In the genomic region with DNA sequence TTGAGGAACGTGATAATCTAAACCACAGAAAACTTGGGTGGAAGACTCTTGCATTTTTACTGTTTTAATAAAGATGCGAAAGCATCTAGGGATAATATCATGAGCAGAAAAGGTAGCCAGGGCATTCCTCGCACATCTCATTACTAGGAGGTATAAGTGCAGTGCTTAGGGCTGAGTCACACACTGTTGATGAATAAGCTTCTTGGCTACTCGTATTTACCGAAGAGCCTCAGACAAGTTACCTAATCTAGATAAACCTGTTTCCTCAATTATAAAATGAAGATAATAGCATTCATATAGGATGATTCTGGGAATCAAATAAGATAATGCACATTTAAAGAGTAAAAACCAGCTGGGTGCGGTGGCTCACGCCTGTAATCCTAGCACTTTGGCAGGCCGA, we compare ENCODE assay signal across 9 cellular contexts. TPM values are rescaled to one million over a fixed set of nuclear protein-coding genes. Genes with fewer than 3 reads are reported as not detected.
DNase-seq lines count a peak whose midpoint lies in the region; ATAC-seq, FAIRE-seq and TF ChIP-seq lines count a peak whose summit lies in the region.
"Had no signal": no experiment of that assay in that cellular context is flagged by ENCODE, and none has a peak within 500 bp of the region (broad histone marks: within the 10 kb centered on the region; RNA-seq: fewer than 3 reads in every experiment).

No MANE protein-coding gene starts in this region.

- no peaks in the 10 kb centered on the region for H3K9me3 ChIP-seq in hepatocyte (ENCODE audit: low read depth)
- H3K9me3 ChIP-seq: heart left ventricle had no signal

- peak overlapping the region; percentile 57 for H3K27ac ChIP-seq in hepatocyte
- H3K27ac ChIP-seq: heart left ventricle had no signal

- no peaks in the 10 kb centered on the region for H3K9me2 ChIP-seq in hepatocyte (replicated peaks; ENCODE audit: insufficient read depth)

- WGBS in hepatocyte (ENCODE audit: low lambda C conversion rate, missing lambda C conversion rate) = 65% methylated on average over 8 of the region's 8 CpGs

- TF ChIP-seq POLR2A in GM12891 (IDR thresholded peaks at IDR 0.05; ENCODE audit: low read depth, low read length) (no peak), GM18505 (IDR thresholded peaks at IDR 0.05; ENCODE audit: borderline replicate concordance, extremely low read depth, insufficient read depth, insufficient read length) (no peak)

- ATAC-seq in WTC11 = no peak; the same call in 1 of the 2 replicates
- no peak for ATAC-seq in GM19023 (IDR thresholded peaks at IDR 0.05; ENCODE audit: unreplicated experiment)
- ATAC-seq in GM18505 (IDR thresholded peaks at IDR 0.05; ENCODE audit: unreplicated experiment) = no peak

- peaks cover 7% of the 10 kb centered on the region for H3K27me3 Mint-ChIP-seq in WTC11 (ENCODE audit: low read depth)

- no peaks in the 10 kb centered on the region for H3K36me3 ChIP-seq in hepatocyte (replicated peaks; ENCODE audit: insufficient read depth, low read depth)

- DNase-seq in A172 (ENCODE audit: low spot score) (peak; percentile 40), GM12891 (ENCODE audit: insufficient read length, low spot score) (no peak), WTC11 (ENCODE audit: low spot score) (no peak), hepatocyte (ENCODE audit: low spot score) (peak; percentile 60), NCI-H1092 (lab: John Stamatoyannopoulos, UW) (no peak)
- no peak for DNase-seq in central memory CD4-positive, alpha-beta T cell

- no peaks in the 10 kb centered on the region for H3K79me2 ChIP-seq in hepatocyte

- CTCF ChIA-PET in WTC11 (lab: Charles Lee) = interaction anchor here (1.3 to 2.7 kb wide), 6 partner anchors 20 to 126 kb away, joined by 3 to 16 read pairs (median 8); partner anchors contain the start of genes ACOT13 and TDP2

- POLR2A ChIA-PET in WTC11 (lab: Charles Lee) = interaction anchor here (0.5 to 1.4 kb wide), 2 partner anchors 12 to 53 kb away, joined by 5 to 7 read pairs; no protein-coding TSS in a partner anchor

- peaks cover 3% of the 10 kb centered on the region for H3K4me1 ChIP-seq in hepatocyte (ENCODE audit: insufficient read depth)

- TF ChIP-seq CTCF in WTC11 (IDR thresholded peaks at IDR 0.05) = no peak
- TF ChIP-seq CTCF in hepatocyte (IDR thresholded peaks at IDR 0.05; ENCODE audit: poor library complexity) = no peak

- peak overlapping the region; percentile 91 for H3K4me3 Mint-ChIP-seq in WTC11

- H2AFZ ChIP-seq in hepatocyte = no peak overlapping the region

- peak overlapping the region; percentile 97 for H3K4me2 ChIP-seq in hepatocyte

- no peak overlapping the region for H3K4me3 ChIP-seq in hepatocyte

- H3K27ac Mint-ChIP-seq in WTC11 = no peak overlapping the region

- H3K27me3 ChIP-seq in hepatocyte = peaks cover 10% of the 10 kb centered on the region

- H3K9me3 Mint-ChIP-seq in WTC11 = no peaks in the 10 kb centered on the region

- peaks cover 12% of the 10 kb centered on the region for H3K4me1 Mint-ChIP-seq in WTC11

- H3K36me3 Mint-ChIP-seq in WTC11 = peaks cover 7% of the 10 kb centered on the region

- H4K20me1 ChIP-seq in hepatocyte (ENCODE audit: insufficient read depth, poor library complexity, severe bottlenecking) = no peaks in the 10 kb centered on the region

- peak; percentile 48 for FAIRE-seq in GM12891 (lab: Jason Lieb, UNC)

TF ChIP-seq in GM12891, 5 proteins besides CTCF, POLR2A, EP300 and RAD21:
- no peak for TF ChIP-seq TAF1 (IDR thresholded peaks at IDR 0.05; ENCODE audit: low read depth, low read length)
- TF ChIP-seq POLR2AphosphoS5 (IDR thresholded peaks at IDR 0.05; ENCODE audit: low read depth, low read length) = no peak
- no peak for TF ChIP-seq PAX5 (IDR thresholded peaks at IDR 0.05; ENCODE audit: insufficient read depth, low read length, severe bottlenecking)
- TF ChIP-seq POU2F2 (IDR thresholded peaks at IDR 0.05; ENCODE audit: low read depth, low read length) = no peak
- TF ChIP-seq SPI1 (IDR thresholded peaks at IDR 0.05; ENCODE audit: low read depth, low read length) = no peak

TF ChIP-seq in WTC11, 78 proteins besides CTCF, POLR2A, EP300 and RAD21 (continues in another document):
- TF ChIP-seq KAT7 (CRISPR knock-in tag; IDR thresholded peaks at IDR 0.05; ENCODE audit: borderline replicate concordance) (no peak), ZNF671 (CRISPR knock-in tag; IDR thresholded peaks at IDR 0.05) (no peak), ESRRA (CRISPR knock-in tag; IDR thresholded peaks at IDR 0.05; ENCODE audit: borderline replicate concordance) (no peak), JUN (CRISPR knock-in tag; IDR thresholded peaks at IDR 0.05) (no peak), RELA (CRISPR knock-in tag; IDR thresholded peaks at IDR 0.05; ENCODE audit: borderline replicate concordance) (no peak), TCF7 (CRISPR knock-in tag; IDR thresholded peaks at IDR 0.05; ENCODE audit: low read depth) (no peak), ZNF219 (CRISPR knock-in tag; IDR thresholded peaks at IDR 0.05; ENCODE audit: borderline replicate concordance) (no peak), MLX (CRISPR knock-in tag; IDR thresholded peaks at IDR 0.05) (no peak), SP1 (CRISPR knock-in tag; conservative IDR thresholded peaks at IDR 0.05) (no peak), MYBL2 (CRISPR knock-in tag; IDR thresholded peaks at IDR 0.05) (no peak), EMX1 (CRISPR knock-in tag; IDR thresholded peaks at IDR 0.05) (no peak)
- TF ChIP-seq, protein P1, sequence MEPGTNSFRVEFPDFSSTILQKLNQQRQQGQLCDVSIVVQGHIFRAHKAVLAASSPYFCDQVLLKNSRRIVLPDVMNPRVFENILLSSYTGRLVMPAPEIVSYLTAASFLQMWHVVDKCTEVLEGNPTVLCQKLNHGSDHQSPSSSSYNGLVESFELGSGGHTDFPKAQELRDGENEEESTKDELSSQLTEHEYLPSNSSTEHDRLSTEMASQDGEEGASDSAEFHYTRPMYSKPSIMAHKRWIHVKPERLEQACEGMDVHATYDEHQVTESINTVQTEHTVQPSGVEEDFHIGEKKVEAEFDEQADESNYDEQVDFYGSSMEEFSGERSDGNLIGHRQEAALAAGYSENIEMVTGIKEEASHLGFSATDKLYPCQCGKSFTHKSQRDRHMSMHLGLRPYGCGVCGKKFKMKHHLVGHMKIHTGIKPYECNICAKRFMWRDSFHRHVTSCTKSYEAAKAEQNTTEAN (CRISPR knock-in tag; IDR thresholded peaks at IDR 0.05) = no peak
- TF ChIP-seq, protein P2, sequence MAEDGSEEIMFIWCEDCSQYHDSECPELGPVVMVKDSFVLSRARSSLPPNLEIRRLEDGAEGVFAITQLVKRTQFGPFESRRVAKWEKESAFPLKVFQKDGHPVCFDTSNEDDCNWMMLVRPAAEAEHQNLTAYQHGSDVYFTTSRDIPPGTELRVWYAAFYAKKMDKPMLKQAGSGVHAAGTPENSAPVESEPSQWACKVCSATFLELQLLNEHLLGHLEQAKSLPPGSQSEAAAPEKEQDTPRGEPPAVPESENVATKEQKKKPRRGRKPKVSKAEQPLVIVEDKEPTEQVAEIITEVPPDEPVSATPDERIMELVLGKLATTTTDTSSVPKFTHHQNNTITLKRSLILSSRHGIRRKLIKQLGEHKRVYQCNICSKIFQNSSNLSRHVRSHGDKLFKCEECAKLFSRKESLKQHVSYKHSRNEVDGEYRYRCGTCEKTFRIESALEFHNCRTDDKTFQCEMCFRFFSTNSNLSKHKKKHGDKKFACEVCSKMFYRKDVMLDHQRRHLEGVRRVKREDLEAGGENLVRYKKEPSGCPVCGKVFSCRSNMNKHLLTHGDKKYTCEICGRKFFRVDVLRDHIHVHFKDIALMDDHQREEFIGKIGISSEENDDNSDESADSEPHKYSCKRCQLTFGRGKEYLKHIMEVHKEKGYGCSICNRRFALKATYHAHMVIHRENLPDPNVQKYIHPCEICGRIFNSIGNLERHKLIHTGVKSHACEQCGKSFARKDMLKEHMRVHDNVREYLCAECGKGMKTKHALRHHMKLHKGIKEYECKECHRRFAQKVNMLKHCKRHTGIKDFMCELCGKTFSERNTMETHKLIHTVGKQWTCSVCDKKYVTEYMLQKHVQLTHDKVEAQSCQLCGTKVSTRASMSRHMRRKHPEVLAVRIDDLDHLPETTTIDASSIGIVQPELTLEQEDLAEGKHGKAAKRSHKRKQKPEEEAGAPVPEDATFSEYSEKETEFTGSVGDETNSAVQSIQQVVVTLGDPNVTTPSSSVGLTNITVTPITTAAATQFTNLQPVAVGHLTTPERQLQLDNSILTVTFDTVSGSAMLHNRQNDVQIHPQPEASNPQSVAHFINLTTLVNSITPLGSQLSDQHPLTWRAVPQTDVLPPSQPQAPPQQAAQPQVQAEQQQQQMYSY (CRISPR knock-in tag; IDR thresholded peaks at IDR 0.05) = no peak

RNA-seq across cellular contexts. Expression of gene KIAA0319, which starts 0.8 kb away (rescaled TPM):
- total RNA-seq in A172 (2014; rRNA removed; shearing (Covaris generic)) = 0.71 and 2.0 TPM in 2 replicates
- polyA plus RNA-seq in GM12891 (2012; ENCODE audit: low read depth, missing spikeins) = 0.01 TPM
- total RNA-seq in WTC11 (2021) (0.41 to 0.81 TPM (median 0.50 TPM) in 3 replicates), hepatocyte (0.32 and 0.47 TPM in 2 replicates)
- 0.42 and 0.44 TPM in 2 replicates for polyA plus RNA-seq in hepatocyte
- polyA plus RNA-seq: heart left ventricle had no signal

RNA-seq across cellular contexts. Expression of gene TDP2, which starts 19.9 kb away (rescaled TPM):
- total RNA-seq in A172 (2014; rRNA removed; shearing (Covaris generic)) = 32.8 and 35.7 TPM in 2 replicates
- 35.0 TPM for polyA plus RNA-seq in GM12891 (2012; ENCODE audit: low read depth, missing spikeins)
- total RNA-seq in WTC11 (2021) = 43.5 to 49.1 TPM (median 45.8 TPM) in 3 replicates
- total RNA-seq in hepatocyte = 106 and 117 TPM in 2 replicates
- polyA plus RNA-seq in hepatocyte = 58.3 and 75.5 TPM in 2 replicates

RNA-seq across cellular contexts. Expression of gene ACOT13, which starts 20.1 kb away (rescaled TPM):
- 10.2 and 15.0 TPM in 2 replicates for total RNA-seq in A172 (2014; rRNA removed; shearing (Covaris generic))
- 23.6 TPM for polyA plus RNA-seq in GM12891 (2012; ENCODE audit: low read depth, missing spikeins)
- total RNA-seq in WTC11 (2021) = 54.0 to 64.0 TPM (median 62.8 TPM) in 3 replicates
- 19.7 and 30.1 TPM in 2 replicates for total RNA-seq in hepatocyte
- 52.5 and 61.6 TPM in 2 replicates for polyA plus RNA-seq in hepatocyte

Comparison
In these comparisons a context has a peak if more than half of its experiments do, and no peak if none do; other contexts are left out.
1. DNase-seq: peak in A172 (single experiment) and hepatocyte (single experiment); none in GM12891 (single experiment), WTC11 (single experiment), NCI-H1092 (single experiment) and central memory CD4-positive, alpha-beta T cell (single experiment).